ENCODE assay signal across 1 cellular context in genomic region chr2:128027801-128028667, GRCh38.
A peak's percentile ranks its signal among the peaks of the same experiment; 100 is the strongest.
TF ChIP-seq lines count a peak whose summit lies in the region.

SAP130 (minus strand) TSS chr2:128028059; CDS start chr2:128026292, 1,767 bp downstream.

TF ChIP-seq in K562, 482 proteins besides CTCF, POLR2A, EP300 and RAD21 (continued from another document and continues in another):
- TF ChIP-seq CREB5 (CRISPR knock-in tag; IDR thresholded peaks at IDR 0.05) (no peak), MIER1 (IDR thresholded peaks at IDR 0.05; ENCODE audit: low read depth) (no peak), POLR3G (IDR thresholded peaks at IDR 0.05; ENCODE audit: extremely low read depth, insufficient read length, insufficient replicate concordance) (no peak), SAFB2 (IDR thresholded peaks at IDR 0.05; ENCODE audit: borderline replicate concordance, low read depth, low read length, severe bottlenecking) (no peak), WHSC1 (IDR thresholded peaks at IDR 0.05; ENCODE audit: low read length) (no peak), ZNF717 (CRISPR knock-in tag; IDR thresholded peaks at IDR 0.05) (no peak), MTA2 (IDR thresholded peaks at IDR 0.05; ENCODE audit: low read depth) (no peak), SMARCA4 (IDR thresholded peaks at IDR 0.05) (no peak), GTF2A2 (tag; IDR thresholded peaks at IDR 0.05) (no peak), CBFA2T3 (IDR thresholded peaks at IDR 0.05) (no peak), CLOCK (CRISPR knock-in tag; IDR thresholded peaks at IDR 0.05; ENCODE audit: borderline replicate concordance) (no peak), GATAD2B (IDR thresholded peaks at IDR 0.05; ENCODE audit: borderline replicate concordance) (0 out of 2 replicates have a peak, but pooled peaks have one; percentile 52), JUND (IDR thresholded peaks at IDR 0.05; ENCODE audit: borderline replicate concordance, low read depth, low read length) (no peak), JUND (tag; IDR thresholded peaks at IDR 0.05; ENCODE audit: borderline replicate concordance, low read depth, low read length) (no peak), AFF1 (IDR thresholded peaks at IDR 0.05; ENCODE audit: low read depth in 1 of 2, partially characterized antibody in 2 of 2) (peak in 1 of 2 experiments; percentile 54), TAF9B (IDR thresholded peaks at IDR 0.05; ENCODE audit: partially characterized antibody) (no peak), RBM25 (IDR thresholded peaks at IDR 0.05; ENCODE audit: low read depth, low read length, severe bottlenecking) (peak; percentile 98), POLR2H (tag; IDR thresholded peaks at IDR 0.05; ENCODE audit: low read depth) (no peak), SFPQ (IDR thresholded peaks at IDR 0.05; ENCODE audit: low read depth, low read length) (no peak), MBD1 (CRISPR knock-in tag; IDR thresholded peaks at IDR 0.05) (no peak), NCOR1 (IDR thresholded peaks at IDR 0.05) (no peak), GMEB1 (CRISPR knock-in tag; IDR thresholded peaks at IDR 0.05) (peak; percentile 45), FOXA1 (IDR thresholded peaks at IDR 0.05; ENCODE audit: borderline replicate concordance) (no peak), FOSL1 (tag; conservative IDR thresholded peaks at IDR 0.05) (no peak), KAT7 (CRISPR knock-in tag; IDR thresholded peaks at IDR 0.05; ENCODE audit: borderline replicate concordance) (0 out of 2 replicates have a peak, but pooled peaks have one; percentile 53), IRF9 (tag; IDR thresholded peaks at IDR 0.05) (no peak), CHD1 (IDR thresholded peaks at IDR 0.05; ENCODE audit: low read length) (peak; percentile 40), ZNF165 (CRISPR knock-in tag; IDR thresholded peaks at IDR 0.05; ENCODE audit: borderline replicate concordance) (no peak), MXD1 (CRISPR knock-in tag; IDR thresholded peaks at IDR 0.05; ENCODE audit: borderline replicate concordance, poor library complexity, severe bottlenecking) (no peak), CC2D1A (IDR thresholded peaks at IDR 0.05) (no peak), NKRF (IDR thresholded peaks at IDR 0.05; ENCODE audit: borderline replicate concordance) (peak; percentile 68), ZMIZ1 (IDR thresholded peaks at IDR 0.05; ENCODE audit: low read depth in 2 of 2, low read length in 2 of 2) (no peak), KLF1 (tag; IDR thresholded peaks at IDR 0.05) (no peak), NFIC (IDR thresholded peaks at IDR 0.05) (no peak), ZNF707 (CRISPR knock-in tag; conservative IDR thresholded peaks at IDR 0.05) (no peak), ZNF740 (CRISPR knock-in tag; IDR thresholded peaks at IDR 0.05) (no peak), ZNF740 (tag; IDR thresholded peaks at IDR 0.05) (no peak)
